Comparison of ENCODE assay signal across 32 cellular contexts in the genomic region with DNA sequence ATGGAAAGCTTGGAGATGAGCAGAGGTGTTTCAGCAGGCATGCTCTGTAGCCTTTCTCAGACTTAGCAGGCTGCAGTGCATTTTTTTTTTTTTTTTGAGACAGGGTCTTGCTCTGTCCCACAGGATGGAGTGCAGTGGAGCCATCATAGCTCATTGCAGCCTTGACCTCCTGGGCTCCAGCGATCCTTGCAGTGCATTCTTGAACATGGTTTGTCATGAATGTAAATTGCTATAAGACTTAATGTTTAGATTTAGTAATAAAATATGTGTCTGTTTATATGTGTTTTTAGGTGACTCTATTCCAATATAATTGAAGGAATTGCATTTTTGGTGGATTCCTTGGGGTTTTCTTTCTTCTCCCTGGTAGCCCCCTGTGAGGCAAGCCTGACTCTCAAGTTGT. TPM values are rescaled to one million over a fixed set of nuclear protein-coding genes. Genes with fewer than 3 reads are reported as not detected.
"Had no signal": no experiment of that assay in that cellular context is flagged by ENCODE, and none has a peak within 500 bp of the region (broad histone marks: within the 10 kb centered on the region; RNA-seq: fewer than 3 reads in every experiment).

No MANE protein-coding gene starts in this region.

- H3K4me3 ChIP-seq: ascending aorta, breast epithelium, cardiac muscle cell, colonic mucosa, gastrocnemius medialis had no signal

- H3K4me1 Mint-ChIP-seq: activated CD4-positive, alpha-beta T cell treated with anti-CD3 and anti-CD28 coated beads for 36 hours; activated CD4-positive, alpha-beta T cell treated with anti-CD3 and anti-CD28 coated beads, Interleukin-2, amount 10 ng/mL, durations not matched to agents 24 days and 14 days; activated CD8-positive, alpha-beta memory T cell treated with anti-CD3 and anti-CD28 coated beads, Interleukin-2, amount 10 ng/mL, durations not matched to agents 7 days and 5 days; activated naive CD4-positive, alpha-beta T cell treated with anti-CD3 and anti-CD28 coated beads, Interleukin-2, amount 10 ng/mL, durations not matched to agents 7 days and 5 days; activated naive CD8-positive, alpha-beta T cell treated with anti-CD3 and anti-CD28 coated beads, Interleukin-2, amount 10 ng/mL, durations not matched to agents 7 days and 5 days had no signal

- H3K27ac Mint-ChIP-seq: activated CD4-positive, alpha-beta memory T cell treated with anti-CD3 and anti-CD28 coated beads for 36 hours; activated CD4-positive, alpha-beta T cell treated with anti-CD3 and anti-CD28 coated beads for 36 hours; activated CD4-positive, alpha-beta T cell treated with anti-CD3 and anti-CD28 coated beads, Interleukin-2, amount 10 ng/mL, durations not matched to agents 24 days and 14 days; activated CD8-positive, alpha-beta memory T cell treated with anti-CD3 and anti-CD28 coated beads, Interleukin-2, amount 10 ng/mL, durations not matched to agents 7 days and 5 days; activated CD8-positive, alpha-beta T cell treated with anti-CD3 and anti-CD28 coated beads, Interleukin-2, amount 10 ng/mL, durations not matched to agents 7 days and 5 days; activated naive CD4-positive, alpha-beta T cell treated with anti-CD3 and anti-CD28 coated beads, Interleukin-2, amount 10 ng/mL, durations not matched to agents 7 days and 5 days; activated naive CD4-positive, alpha-beta T cell treated with anti-CD3 and anti-CD28 coated beads, Interleukin-2, amount 50 U/mL, for 72 hours; activated naive CD8-positive, alpha-beta T cell treated with anti-CD3 and anti-CD28 coated beads, Interleukin-2, amount 10 ng/mL, durations not matched to agents 7 days and 5 days; activated T-helper 1 cell treated with anti-CD3 and anti-CD28 coated beads, Interleukin-12 subunit alpha, Interleukin-12 subunit beta, Interleukin-2, Interleukin-4 antibody, amounts not matched to agents 30 ng/mL and 10 ng/mL and 1 ng/mL, durations not matched to agents 14 hours and 24 hours and 36 hours; activated T-helper 2 cell treated with anti-CD3 and anti-CD28 coated beads, Interferon-gamma antibody, Interleukin-2, Interleukin-4, amounts not matched to agents 10 μg/mL and 5 μg/mL and 100 μg/mL, durations not matched to agents 14 hours and 24 hours and 36 hours; brain had no signal

- H3K27me3 ChIP-seq: ascending aorta, breast epithelium, cardiac muscle cell, colonic mucosa, foreskin keratinocyte, gastrocnemius medialis had no signal

- H3K36me3 Mint-ChIP-seq: activated CD4-positive, alpha-beta memory T cell treated with anti-CD3 and anti-CD28 coated beads for 36 hours; activated CD8-positive, alpha-beta memory T cell treated with anti-CD3 and anti-CD28 coated beads, Interleukin-2, amount 10 ng/mL, durations not matched to agents 7 days and 5 days; activated naive CD4-positive, alpha-beta T cell treated with anti-CD3 and anti-CD28 coated beads, Interleukin-2, amount 10 ng/mL, durations not matched to agents 7 days and 5 days; activated naive CD4-positive, alpha-beta T cell treated with anti-CD3 and anti-CD28 coated beads, Interleukin-2, amount 50 U/mL, for 72 hours; activated naive CD8-positive, alpha-beta T cell treated with anti-CD3 and anti-CD28 coated beads, Interleukin-2, amount 10 ng/mL, durations not matched to agents 7 days and 5 days; brain had no signal

- H3K4me3 Mint-ChIP-seq: activated CD4-positive, alpha-beta memory T cell treated with anti-CD3 and anti-CD28 coated beads for 36 hours; activated CD4-positive, alpha-beta T cell treated with anti-CD3 and anti-CD28 coated beads for 36 hours; activated CD4-positive, alpha-beta T cell treated with anti-CD3 and anti-CD28 coated beads, Interleukin-2, amount 10 ng/mL, durations not matched to agents 24 days and 14 days; activated CD8-positive, alpha-beta memory T cell treated with anti-CD3 and anti-CD28 coated beads, Interleukin-2, amount 10 ng/mL, durations not matched to agents 7 days and 5 days; activated CD8-positive, alpha-beta T cell treated with anti-CD3 and anti-CD28 coated beads, Interleukin-2, amount 10 ng/mL, durations not matched to agents 7 days and 5 days; activated naive CD4-positive, alpha-beta T cell treated with anti-CD3 and anti-CD28 coated beads, Interleukin-2, amount 10 ng/mL, durations not matched to agents 7 days and 5 days; activated naive CD8-positive, alpha-beta T cell treated with anti-CD3 and anti-CD28 coated beads, Interleukin-2, amount 10 ng/mL, durations not matched to agents 7 days and 5 days; activated T-helper 1 cell treated with anti-CD3 and anti-CD28 coated beads, Interleukin-12 subunit alpha, Interleukin-12 subunit beta, Interleukin-2, Interleukin-4 antibody, amounts not matched to agents 30 ng/mL and 10 ng/mL and 1 ng/mL, durations not matched to agents 14 hours and 24 hours and 36 hours; brain had no signal

- H3K4me1 ChIP-seq: ascending aorta, breast epithelium, gastrocnemius medialis had no signal

- H3K36me3 ChIP-seq: ascending aorta, breast epithelium, cardiac muscle cell, colonic mucosa, gastrocnemius medialis had no signal

- H3K9me3 Mint-ChIP-seq: activated CD4-positive, alpha-beta memory T cell treated with anti-CD3 and anti-CD28 coated beads for 36 hours; activated CD4-positive, alpha-beta T cell treated with anti-CD3 and anti-CD28 coated beads, Interleukin-2, amount 10 ng/mL, durations not matched to agents 24 days and 14 days; activated naive CD4-positive, alpha-beta T cell treated with anti-CD3 and anti-CD28 coated beads, Interleukin-2, amount 10 ng/mL, durations not matched to agents 7 days and 5 days; activated naive CD4-positive, alpha-beta T cell treated with anti-CD3 and anti-CD28 coated beads, Interleukin-2, amount 50 U/mL, for 72 hours; activated naive CD8-positive, alpha-beta T cell treated with anti-CD3 and anti-CD28 coated beads, Interleukin-2, amount 10 ng/mL, durations not matched to agents 7 days and 5 days; activated T-helper 1 cell treated with anti-CD3 and anti-CD28 coated beads, Interleukin-12 subunit alpha, Interleukin-12 subunit beta, Interleukin-2, Interleukin-4 antibody, amounts not matched to agents 30 ng/mL and 10 ng/mL and 1 ng/mL, durations not matched to agents 14 hours and 24 hours and 36 hours; activated T-helper 2 cell treated with anti-CD3 and anti-CD28 coated beads, Interferon-gamma antibody, Interleukin-2, Interleukin-4, amounts not matched to agents 10 μg/mL and 5 μg/mL and 100 μg/mL, durations not matched to agents 14 hours and 24 hours and 36 hours; brain had no signal

- ATAC-seq: activated CD4-positive, alpha-beta T cell treated with anti-CD3 and anti-CD28 coated beads for 36 hours; activated CD8-positive, alpha-beta memory T cell treated with anti-CD3 and anti-CD28 coated beads, Interleukin-2, amount 10 ng/mL, durations not matched to agents 7 days and 5 days; activated CD8-positive, alpha-beta T cell treated with anti-CD3 and anti-CD28 coated beads, Interleukin-2, amount 10 ng/mL, durations not matched to agents 7 days and 5 days; activated naive CD4-positive, alpha-beta T cell treated with anti-CD3 and anti-CD28 coated beads, Interleukin-2, amount 50 U/mL, for 72 hours; esophagus mucosa; foreskin keratinocyte; gastrocnemius medialis had no signal

- DNase-seq: activated CD4-positive, alpha-beta memory T cell treated with anti-CD3 and anti-CD28 coated beads for 36 hours; activated CD4-positive, alpha-beta T cell treated with anti-CD3 and anti-CD28 coated beads for 36 hours; activated CD4-positive, alpha-beta T cell treated with anti-CD3 and anti-CD28 coated beads, Interleukin-2, amount 10 ng/mL, durations not matched to agents 24 days and 14 days; activated CD4-positive, CD25-positive, alpha-beta regulatory T cell; activated CD4-positive, CD25-positive, alpha-beta regulatory T cell treated with anti-CD3 and anti-CD28 coated beads, Interleukin-2, amount 50 U/mL, for 72 hours; activated CD8-positive, alpha-beta memory T cell treated with anti-CD3 and anti-CD28 coated beads, Interleukin-2, amount 10 ng/mL, durations not matched to agents 7 days and 5 days; activated CD8-positive, alpha-beta memory T cell treated with anti-CD3 and anti-CD28 coated beads, Interleukin-2, amount 50 U/mL, for 4 hours; activated CD8-positive, alpha-beta T cell treated with anti-CD3 and anti-CD28 coated beads, Interleukin-2, amount 10 ng/mL, durations not matched to agents 7 days and 5 days; activated effector memory CD4-positive, alpha-beta T cell treated with anti-CD3 and anti-CD28 coated beads, Interleukin-2, amount 50 U/mL, for 16 hours; activated naive CD4-positive, alpha-beta T cell treated with anti-CD3 and anti-CD28 coated beads, Interleukin-2, amount 10 ng/mL, durations not matched to agents 7 days and 5 days; activated naive CD8-positive, alpha-beta T cell treated with anti-CD3 and anti-CD28 coated beads, Interleukin-2, amount 10 ng/mL, durations not matched to agents 7 days and 5 days; activated T-cell treated with anti-CD3 and anti-CD28 coated beads, Interleukin-2, amount 50 U/mL, for 1 hour; activated T-cell treated with anti-CD3 and anti-CD28 coated beads, Interleukin-2, amount 50 U/mL, for 48 hours; central memory CD4-positive, alpha-beta T cell; cerebellar nuclear complex; colonic mucosa; effector CD8-positive, alpha-beta T cell; foreskin keratinocyte; gastrocnemius medialis; glutamatergic neuron; T-helper 2 cell had no signal

- H3K9me3 ChIP-seq: ascending aorta, breast epithelium, colonic mucosa, gastrocnemius medialis had no signal

- H3K27ac ChIP-seq: ascending aorta, breast epithelium, cardiac muscle cell, colonic mucosa, foreskin keratinocyte, gastrocnemius medialis had no signal

RNA-seq across cellular contexts. Expression of a gene that starts 22.6 kb away (rescaled TPM):
- total RNA-seq: activated CD4-positive, alpha-beta memory T cell treated with anti-CD3 and anti-CD28 coated beads for 36 hours; activated CD4-positive, alpha-beta T cell treated with anti-CD3 and anti-CD28 coated beads for 36 hours; activated CD4-positive, alpha-beta T cell treated with anti-CD3 and anti-CD28 coated beads, Interleukin-2, amount 10 ng/mL, durations not matched to agents 24 days and 14 days; activated CD8-positive, alpha-beta memory T cell treated with anti-CD3 and anti-CD28 coated beads for 36 hours; activated CD8-positive, alpha-beta memory T cell treated with anti-CD3 and anti-CD28 coated beads, Interleukin-2, amount 10 ng/mL, durations not matched to agents 7 days and 5 days; activated CD8-positive, alpha-beta T cell treated with anti-CD3 and anti-CD28 coated beads, Interleukin-2, amount 10 ng/mL, durations not matched to agents 7 days and 5 days; activated naive CD4-positive, alpha-beta T cell treated with anti-CD3 and anti-CD28 coated beads, Interleukin-2, amount 50 U/mL, for 72 hours; activated naive CD8-positive, alpha-beta T cell treated with anti-CD3 and anti-CD28 coated beads, Interleukin-2, amount 10 ng/mL, durations not matched to agents 7 days and 5 days; activated T-helper 1 cell treated with anti-CD3 and anti-CD28 coated beads, Interleukin-12 subunit alpha, Interleukin-12 subunit beta, Interleukin-2, Interleukin-4 antibody, amounts not matched to agents 30 ng/mL and 10 ng/mL and 1 ng/mL, durations not matched to agents 14 hours and 24 hours and 36 hours; activated T-helper 2 cell treated with anti-CD3 and anti-CD28 coated beads, Interferon-gamma antibody, Interleukin-2, Interleukin-4, amounts not matched to agents 10 μg/mL and 5 μg/mL and 100 μg/mL, durations not matched to agents 14 hours and 24 hours and 36 hours; ascending aorta; dermis microvascular lymphatic vessel endothelial cell; gastrocnemius medialis; T-helper 1 cell treated with Interleukin-12 subunit alpha and Interleukin-12 subunit beta and Interleukin-4 antibody, amounts not matched to agents 30 ng/mL and 1 ng/mL, for 36 hours had no signal
